Comparison of ENCODE assay signal across 22 cellular contexts in the genomic region with DNA sequence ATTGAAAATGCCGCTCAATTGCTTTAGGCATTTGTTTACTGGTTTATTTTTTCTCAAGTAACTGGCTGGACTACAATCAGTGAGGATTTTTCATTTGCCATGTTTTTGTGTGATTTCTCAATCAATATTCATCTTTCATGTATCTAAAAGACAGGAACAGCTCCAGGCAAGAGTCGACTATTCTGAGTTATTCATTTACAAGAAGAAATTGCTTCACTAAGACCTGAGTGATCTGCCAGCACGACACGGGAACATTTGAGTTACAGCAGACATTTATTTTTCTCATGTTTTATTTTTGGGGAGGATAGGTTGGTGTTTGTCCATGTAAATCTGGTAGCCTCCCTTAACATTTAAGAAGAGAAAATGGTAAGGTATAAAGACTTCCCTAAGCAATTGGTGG.
DNase-seq lines count a peak whose midpoint lies in the region; ATAC-seq, FAIRE-seq and TF ChIP-seq lines count a peak whose summit lies in the region.
"Had no signal": no experiment of that assay in that cellular context is flagged by ENCODE, and none has a peak within 500 bp of the region (broad histone marks: within the 10 kb centered on the region; RNA-seq: fewer than 3 reads in every experiment).

No MANE protein-coding gene starts in this region.

- H3K27ac ChIP-seq in osteoblast (ENCODE audit: low read depth, low read length): no peak overlapping the region
- H3K27ac ChIP-seq: HL-60 had no signal

- no peak for TF ChIP-seq CTCF in epithelial cell of esophagus (IDR thresholded peaks at IDR 0.05; ENCODE audit: insufficient read depth, low read depth, low read length, missing control alignments)
- no peak for TF ChIP-seq CTCF in osteoblast (IDR thresholded peaks at IDR 0.05; ENCODE audit: extremely low read depth, low read depth, low read length)

- H3K4me1 ChIP-seq in osteoblast (ENCODE audit: insufficient read depth, low read length): no peaks in the 10 kb centered on the region
- H3K4me1 ChIP-seq: BE2C, HAP-1 had no signal

- no peak for DNase-seq in HTR-8/SVneo (ENCODE audit: insufficient read length, low spot score)
- DNase-seq in epithelial cell of esophagus (ENCODE audit: low read depth): peak; percentile 17
- peak; percentile 32 for DNase-seq in left kidney (ENCODE audit: low read depth, low spot score)
- peak; percentile 15 for DNase-seq in osteoblast (ENCODE audit: insufficient read length, low spot score, missing footprints)
- no peak for DNase-seq in NOMO-1 (lab: John Stamatoyannopoulos, UW; ENCODE audit: unreplicated experiment in 2 of 2)
- no peak for DNase-seq in amygdala (lab: John Stamatoyannopoulos, UW)
- DNase-seq: ACHN; BE2C; C1 segment of cervical spinal cord; CD4-positive, CD25-positive, alpha-beta regulatory T cell; CD8-positive, alpha-beta memory T cell; COR-L47; DMS 273 treated with DMSO at 0.1 percent for 48 hours; DMS53; DND-41; EL had no signal

- H3K9me3 ChIP-seq in osteoblast (ENCODE audit: low read depth, low read length): peaks cover 3% of the 10 kb centered on the region
- H3K9me3 ChIP-seq: BE2C, HAP-1 had no signal

- H3K4me2 ChIP-seq in osteoblast (ENCODE audit: insufficient read depth, low read length): no peak overlapping the region

- no peak for ATAC-seq in HG03342 (IDR thresholded peaks at IDR 0.05; ENCODE audit: unreplicated experiment)
- ATAC-seq: GM12878 had no signal

- no peak overlapping the region for H2AFZ ChIP-seq in osteoblast (ENCODE audit: low read length)

- peak; percentile 65 for FAIRE-seq in HTR-8/SVneo (lab: Jason Lieb, UNC)
- FAIRE-seq: A204.1, GM12878, H1 had no signal

- H3K4me3 ChIP-seq in epithelial cell of esophagus (ENCODE audit: low read length) (no peak overlapping the region), osteoblast (ENCODE audit: insufficient read depth, low read length) (no peak overlapping the region)
- H3K4me3 ChIP-seq: GM12878, HAP-1 had no signal

- no peaks in the 10 kb centered on the region for H3K79me2 ChIP-seq in osteoblast (ENCODE audit: insufficient read depth, low read length)

- no peaks in the 10 kb centered on the region for H3K27me3 ChIP-seq in osteoblast (ENCODE audit: insufficient read depth, low read length)
- H3K27me3 ChIP-seq: BE2C had no signal

- no peaks in the 10 kb centered on the region for H3K36me3 ChIP-seq in osteoblast (ENCODE audit: insufficient read depth, low read length)
- H3K36me3 ChIP-seq: BE2C, HAP-1 had no signal

- H4K20me1 ChIP-seq in osteoblast (ENCODE audit: insufficient read depth, low read length): no peaks in the 10 kb centered on the region

Comparison
In these comparisons a context has a peak if more than half of its experiments do, and no peak if none do; other contexts are left out.
1. DNase-seq: peak in epithelial cell of esophagus (single experiment), left kidney (single experiment) and osteoblast (single experiment); none in HTR-8/SVneo (single experiment), NOMO-1 (0 of 2) and amygdala (0 of 56).